11 cellular contexts compared by ENCODE assay signal in the genomic region with DNA sequence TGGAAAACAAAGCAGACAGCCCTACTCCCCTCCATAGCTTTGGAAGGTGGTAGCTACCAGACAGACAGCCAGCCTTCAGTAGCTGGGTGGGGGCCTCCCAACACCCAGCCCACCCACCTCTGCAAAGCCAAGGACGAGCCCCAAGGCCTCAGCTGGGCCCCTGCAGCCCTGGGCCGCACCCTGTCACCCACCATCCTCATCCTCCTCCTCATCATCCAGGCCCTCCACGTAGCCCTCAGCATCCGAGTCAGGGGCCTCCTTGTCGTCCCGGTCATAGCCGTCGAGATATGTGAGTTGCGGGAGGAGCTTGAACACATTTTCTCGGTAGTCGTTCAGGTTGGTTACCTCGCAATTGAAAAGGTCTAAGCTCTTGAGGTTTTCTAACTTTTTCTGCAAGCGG.
"Had no signal": no experiment of that assay in that cellular context is flagged by ENCODE, and none has a peak within 500 bp of the region (broad histone marks: within the 10 kb centered on the region; RNA-seq: fewer than 3 reads in every experiment).

No MANE protein-coding gene starts in this region.

- H3K4me1 ChIP-seq: parathyroid adenoma had no signal

- H3K27ac ChIP-seq: breast epithelium, esophagus squamous epithelium, parathyroid adenoma, thyroid gland, vagina had no signal

- H3K4me3 ChIP-seq: breast epithelium, esophagus squamous epithelium, thyroid gland, vagina had no signal

- H3K9me3 ChIP-seq: breast epithelium, esophagus squamous epithelium, thyroid gland, vagina had no signal

- DNase-seq: activated gamma-delta T cell, anterior cingulate cortex, esophagus squamous epithelium, SW 1271 had no signal

- H3K27me3 Mint-ChIP-seq: activated CD4-positive, alpha-beta memory T cell treated with anti-CD3 and anti-CD28 coated beads, Interleukin-2, amount 10 ng/mL, durations not matched to agents 7 days and 5 days; activated naive CD8-positive, alpha-beta T cell treated with anti-CD3 and anti-CD28 coated beads, Interleukin-2, amount 10 ng/mL, durations not matched to agents 7 days and 5 days had no signal

- H3K36me3 ChIP-seq: breast epithelium had no signal

- H3K9ac ChIP-seq: parathyroid adenoma had no signal

- H3K27ac Mint-ChIP-seq: activated CD4-positive, alpha-beta memory T cell treated with anti-CD3 and anti-CD28 coated beads, Interleukin-2, amount 10 ng/mL, durations not matched to agents 7 days and 5 days had no signal

- H3K4me3 Mint-ChIP-seq: activated CD4-positive, alpha-beta memory T cell treated with anti-CD3 and anti-CD28 coated beads, Interleukin-2, amount 10 ng/mL, durations not matched to agents 7 days and 5 days; activated naive CD8-positive, alpha-beta T cell treated with anti-CD3 and anti-CD28 coated beads, Interleukin-2, amount 10 ng/mL, durations not matched to agents 7 days and 5 days; T-helper 2 cell treated with Interferon-gamma antibody and Interleukin-4, amounts not matched to agents 5 μg/mL and 100 μg/mL, for 36 hours had no signal

- H3K27me3 ChIP-seq: breast epithelium, esophagus squamous epithelium, thyroid gland, vagina had no signal

- H3K9me3 Mint-ChIP-seq: activated CD4-positive, alpha-beta memory T cell treated with anti-CD3 and anti-CD28 coated beads, Interleukin-2, amount 10 ng/mL, durations not matched to agents 7 days and 5 days; activated naive CD8-positive, alpha-beta T cell treated with anti-CD3 and anti-CD28 coated beads, Interleukin-2, amount 10 ng/mL, durations not matched to agents 7 days and 5 days; T-helper 2 cell treated with Interferon-gamma antibody and Interleukin-4, amounts not matched to agents 5 μg/mL and 100 μg/mL, for 36 hours had no signal
